In the genomic region with DNA sequence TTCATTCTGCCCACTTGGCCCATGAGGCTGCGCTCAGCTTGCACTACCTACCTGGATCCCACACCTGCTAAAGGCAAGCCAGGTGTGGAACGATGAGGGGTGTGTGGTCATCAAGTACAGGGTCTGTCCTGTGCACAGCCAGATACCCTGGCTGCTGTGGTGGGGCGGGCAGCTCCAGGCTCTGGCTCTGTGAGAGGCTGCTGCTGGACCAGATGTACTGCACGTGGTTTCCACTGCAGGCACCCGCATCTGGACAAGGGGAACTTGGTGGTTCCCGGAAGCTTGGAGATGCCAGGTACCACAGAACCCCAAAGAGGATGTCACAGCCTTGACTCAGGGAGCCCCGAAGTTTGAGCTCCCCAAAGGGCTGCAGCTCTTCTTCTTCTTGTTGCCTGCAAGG, we compare ENCODE assay signal across 26 cellular contexts.
"Had no signal": no experiment of that assay in that cellular context is flagged by ENCODE, and none has a peak within 500 bp of the region (broad histone marks: within the 10 kb centered on the region; RNA-seq: fewer than 3 reads in every experiment).

No MANE protein-coding gene starts in this region.

- H3K4me1 ChIP-seq: gastrocnemius medialis, left lung, neural progenitor cell, pancreas, prostate gland, right lobe of liver, transverse colon had no signal

- DNase-seq: cortex of kidney; dorsolateral prefrontal cortex; effector memory CD4-positive, alpha-beta T cell; gastrocnemius medialis; islet precursor cell; mesenchymal stem cell; midbrain; nucleus accumbens; stimulated activated CD4-positive, alpha-beta T cell treated with anti-CD3 and anti-CD28 coated beads, Interleukin-15, amount 100 ng/mL, for 24 hours; stimulated activated CD4-positive, alpha-beta T cell treated with anti-CD3 and anti-CD28 coated beads, Interleukin-1b, Interleukin-23, amount 100 ng/mL, for 48 hours; stimulated activated CD4-positive, alpha-beta T cell treated with anti-CD3 and anti-CD28 coated beads, Interleukin-4, amount 100 ng/mL, for 24 hours; stimulated activated naive B cell treated with anti-CD40 and anti-IgM and Interleukin-4, amounts not matched to agents 10 μg/mL and 1 μg/mL and 100 μg/mL, for 72 hours; stimulated activated naive CD8-positive, alpha-beta T cell treated with anti-CD3 and anti-CD28 coated beads, Interleukin-15, amount 100 ng/mL, for 72 hours; substantia nigra; transverse colon had no signal

- H3K4me3 ChIP-seq: dorsolateral prefrontal cortex, gastrocnemius medialis, left lung, lung, neural progenitor cell, pancreas, prostate gland, right lobe of liver, thoracic aorta, transverse colon had no signal

- FAIRE-seq: endometrium, pancreas, urothelium cell line had no signal

- ATAC-seq: esophagus mucosa; gastrocnemius medialis; left lung; natural killer cell treated with Interleukin-12 subunit alpha and Interleukin-12 subunit beta and Interleukin-15 and Interleukin-18, amount 100 ng/mL, for 72 hours; pancreas; stimulated activated naive CD8-positive, alpha-beta T cell treated with anti-CD3 and anti-CD28 coated beads, Interleukin-15, amount 100 ng/mL, for 72 hours had no signal

- H2AFZ ChIP-seq: neural progenitor cell had no signal

- H3K9me3 ChIP-seq: pancreas, prostate gland, right lobe of liver had no signal

- H3K36me3 ChIP-seq: gastrocnemius medialis, left lung, neural progenitor cell, pancreas, prostate gland, right lobe of liver, thoracic aorta, transverse colon had no signal

- H3K4me3 Mint-ChIP-seq: natural killer cell treated with Interleukin-12 subunit alpha and Interleukin-12 subunit beta and Interleukin-15 and Interleukin-18, amount 100 ng/mL, for 72 hours; neural progenitor cell; stimulated activated naive B cell treated with anti-CD40 and anti-IgM and Interleukin-4, amounts not matched to agents 10 μg/mL and 1 μg/mL and 100 μg/mL, for 72 hours; stimulated activated naive CD8-positive, alpha-beta T cell treated with anti-CD3 and anti-CD28 coated beads, Interleukin-15, amount 100 ng/mL, for 72 hours had no signal

- H3K4me1 Mint-ChIP-seq: neural progenitor cell; stimulated activated naive B cell treated with anti-CD40 and anti-IgM and Interleukin-4, amounts not matched to agents 10 μg/mL and 1 μg/mL and 100 μg/mL, for 72 hours; stimulated activated naive CD8-positive, alpha-beta T cell treated with anti-CD3 and anti-CD28 coated beads, Interleukin-15, amount 100 ng/mL, for 72 hours had no signal

- H3K27ac Mint-ChIP-seq: natural killer cell treated with Interleukin-12 subunit alpha and Interleukin-12 subunit beta and Interleukin-15 and Interleukin-18, amount 100 ng/mL, for 72 hours; neural progenitor cell; stimulated activated naive B cell treated with anti-CD40 and anti-IgM and Interleukin-4, amounts not matched to agents 10 μg/mL and 1 μg/mL and 100 μg/mL, for 72 hours; stimulated activated naive CD8-positive, alpha-beta T cell treated with anti-CD3 and anti-CD28 coated beads, Interleukin-15, amount 100 ng/mL, for 72 hours had no signal

- H3K27me3 ChIP-seq: dorsolateral prefrontal cortex, gastrocnemius medialis, left lung, neural progenitor cell, pancreas, right lobe of liver, transverse colon had no signal

- H3K9me3 Mint-ChIP-seq: natural killer cell treated with Interleukin-12 subunit alpha and Interleukin-12 subunit beta and Interleukin-15 and Interleukin-18, amount 100 ng/mL, for 72 hours had no signal

- H3K27me3 Mint-ChIP-seq: natural killer cell treated with Interleukin-12 subunit alpha and Interleukin-12 subunit beta and Interleukin-15 and Interleukin-18, amount 100 ng/mL, for 72 hours; stimulated activated naive B cell treated with anti-CD40 and anti-IgM and Interleukin-4, amounts not matched to agents 10 μg/mL and 1 μg/mL and 100 μg/mL, for 72 hours; stimulated activated naive CD8-positive, alpha-beta T cell treated with anti-CD3 and anti-CD28 coated beads, Interleukin-15, amount 100 ng/mL, for 72 hours had no signal

- H3K36me3 Mint-ChIP-seq: natural killer cell treated with Interleukin-12 subunit alpha and Interleukin-12 subunit beta and Interleukin-15 and Interleukin-18, amount 100 ng/mL, for 72 hours; neural progenitor cell had no signal

- H3K4me2 ChIP-seq: neural progenitor cell had no signal

- H3K27ac ChIP-seq: dorsolateral prefrontal cortex, gastrocnemius medialis, left lung, neural progenitor cell, pancreas, prostate gland, right lobe of liver, thoracic aorta, transverse colon had no signal

- H3K9ac ChIP-seq: neural progenitor cell had no signal
